ENCODE assay signal across 8 cellular contexts in the genomic region with DNA sequence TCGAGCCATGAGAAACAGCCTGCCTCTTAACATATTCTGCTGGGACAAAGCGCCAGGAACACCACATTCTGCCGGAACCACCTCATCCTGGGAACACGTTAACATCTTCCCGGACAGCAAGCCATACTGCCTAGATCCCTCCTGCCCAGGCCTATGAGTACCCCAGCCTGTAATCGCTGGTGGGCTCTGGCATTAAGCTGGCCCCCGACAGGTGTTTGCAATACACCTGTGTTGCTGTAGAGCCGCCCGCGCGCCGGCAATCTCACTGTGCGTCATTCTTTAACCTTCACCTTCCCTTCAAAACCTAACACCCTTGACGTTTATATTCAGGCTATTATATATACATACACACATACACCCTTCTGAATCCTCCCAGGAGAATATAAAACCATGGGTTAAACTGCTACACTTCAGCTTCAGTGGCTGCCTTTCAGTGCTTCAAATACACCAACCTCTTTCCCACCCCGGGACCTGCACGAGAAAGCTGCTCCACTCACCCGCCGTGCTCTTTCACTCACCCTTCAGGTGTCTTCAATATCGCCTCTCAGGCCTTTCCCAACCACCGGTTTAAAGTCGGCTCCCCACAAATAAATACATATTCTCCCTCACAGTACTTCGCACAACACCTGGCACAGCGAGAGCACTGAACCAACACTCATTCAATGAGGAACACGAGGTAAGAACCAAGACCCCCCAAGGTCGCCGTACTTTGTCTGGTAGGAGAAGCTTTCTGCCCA. TPM values are rescaled to one million over a fixed set of nuclear protein-coding genes. Genes with fewer than 3 reads are reported as not detected.
DNase-seq lines count a peak whose midpoint lies in the region; ATAC-seq, FAIRE-seq and TF ChIP-seq lines count a peak whose summit lies in the region.

No MANE protein-coding gene starts in this region.

- H3K9me3 Mint-ChIP-seq in endothelial cell (ENCODE audit: unreplicated experiment) = no peaks in the 10 kb centered on the region

- no peaks in the 10 kb centered on the region for H3K9me3 ChIP-seq in neuronal stem cell (replicated peaks in 1 of 2; ENCODE audit: control insufficient read depth in 2 of 2, insufficient read depth in 1 of 2, low read depth in 1 of 2, low read length in 2 of 2)
- no peaks in the 10 kb centered on the region for H3K9me3 ChIP-seq in small intestine (ENCODE audit: control insufficient read depth, low read depth)

- H3K4me1 ChIP-seq in neuronal stem cell (ENCODE audit: control insufficient read depth in 2 of 2, insufficient read depth in 1 of 2, low read depth in 1 of 2, low read length in 2 of 2) (peaks cover 4 to 7% of the 10 kb centered on the region in 2 donors), small intestine (ENCODE audit: control insufficient read depth in 2 of 2, insufficient read depth in 1 of 2, low read depth in 1 of 2, low read length in 1 of 2) (peaks cover 0 to 3% of the 10 kb centered on the region in 2 donors)

- no peak overlapping the region for H2AK5ac ChIP-seq in neuronal stem cell (ENCODE audit: low read depth, low read length)

- no peak overlapping the region for H2BK15ac ChIP-seq in neuronal stem cell (ENCODE audit: low read length)

- peak overlapping the region in 1 of 2 donors; percentile 87 for H3K4me3 ChIP-seq in neuronal stem cell (ENCODE audit: low read length in 2 of 2)
- peak overlapping the region in 1 of 2 donors; percentile 95 for H3K4me3 ChIP-seq in small intestine (ENCODE audit: low read depth in 1 of 2, low read length in 2 of 2)

- H3K4me1 Mint-ChIP-seq in endothelial cell (ENCODE audit: unreplicated experiment) = peaks cover 53% of the 10 kb centered on the region

- no peak for TF ChIP-seq CTCF in endothelial cell (IDR thresholded peaks at IDR 0.05; ENCODE audit: unreplicated experiment)

- no peak overlapping the region for H2BK12ac ChIP-seq in neuronal stem cell (ENCODE audit: low read length)

- no peak overlapping the region for H2BK5ac ChIP-seq in neuronal stem cell (ENCODE audit: low read length)

- DNase-seq in COLO668 (lab: John Stamatoyannopoulos, UW; ENCODE audit: unreplicated experiment) = peak; percentile 6
- peak; percentile 26 for DNase-seq in NCI-H526 treated with DMSO at 0.1 percent for 48 hours (lab: John Stamatoyannopoulos, UW)
- DNase-seq in endothelial cell (ENCODE audit: low spot score) = no peak
- DNase-seq in neuronal stem cell (ENCODE audit: low spot score) = no peak
- no peak for DNase-seq in small intestine
- DNase-seq in OCI-M2 (lab: John Stamatoyannopoulos, UW; ENCODE audit: unreplicated experiment) = no peak

- WGBS in neuronal stem cell (ENCODE audit: extremely low coverage in 2 of 2, insufficient read length in 2 of 2, insufficient replicate concordance in 1 of 2), 2 donors = no CpG with 5 or more reads among the region's 26 CpGs
- 18 to 34% (median 20%) methylated on average over 26 of the region's 26 CpGs for WGBS in small intestine, 3 donors

- H3K27ac ChIP-seq in neuronal stem cell (replicated peaks; ENCODE audit: low read length) = no peak overlapping the region
- no peak overlapping the region for H3K27ac ChIP-seq in small intestine (ENCODE audit: low read depth in 1 of 2, low read length in 1 of 2)

- no peak for FAIRE-seq in small intestine (lab: Jason Lieb, UNC)

- no peak overlapping the region for H3K18ac ChIP-seq in neuronal stem cell (ENCODE audit: low read length)

- H2BK120ac ChIP-seq in neuronal stem cell (ENCODE audit: low read depth, low read length) = no peak overlapping the region

- H3K9ac ChIP-seq in neuronal stem cell (ENCODE audit: low read depth, low read length, poor library complexity) = no peak overlapping the region

- no peak overlapping the region for H4K91ac ChIP-seq in neuronal stem cell (ENCODE audit: low read depth, low read length, poor library complexity)

- H3K36me3 ChIP-seq in neuronal stem cell (replicated peaks in 1 of 2; ENCODE audit: control insufficient read depth in 2 of 2, insufficient read depth in 2 of 2, low read length in 2 of 2) = peaks cover 13 to 20% of the 10 kb centered on the region in 2 donors
- H3K36me3 ChIP-seq in small intestine (ENCODE audit: control insufficient read depth in 2 of 2, insufficient read depth in 2 of 2, low read length in 2 of 2) = peaks cover 0 to 2% of the 10 kb centered on the region in 2 donors

- H3K14ac ChIP-seq in neuronal stem cell (ENCODE audit: low read length) = no peak overlapping the region

- no peak overlapping the region for H4K8ac ChIP-seq in neuronal stem cell (ENCODE audit: low read depth, low read length)

- no peak overlapping the region for H3K4ac ChIP-seq in neuronal stem cell (ENCODE audit: low read length)

- no peak overlapping the region for H3K23ac ChIP-seq in neuronal stem cell (ENCODE audit: low read depth, low read length, poor library complexity)

- H3K4me2 ChIP-seq in neuronal stem cell (ENCODE audit: insufficient read depth, low read length, poor library complexity, severe bottlenecking) = peak overlapping the region; percentile 99

- peaks cover 7% of the 10 kb centered on the region for H3K79me1 ChIP-seq in neuronal stem cell (ENCODE audit: low read depth, low read length)

- peaks cover 0 to 12% (median 0%) of the 10 kb centered on the region in 3 experiments for H3K27me3 ChIP-seq in neuronal stem cell (ENCODE audit: control insufficient read depth in 3 of 3, insufficient read depth in 3 of 3, low read depth in 1 of 3, low read length in 3 of 3)
- no peaks in the 10 kb centered on the region for H3K27me3 ChIP-seq in small intestine (ENCODE audit: control insufficient read depth in 2 of 2, insufficient read depth in 2 of 2, low read length in 2 of 2)

- H2AFZ ChIP-seq in neuronal stem cell (ENCODE audit: low read length) = peak overlapping the region; percentile 100

- H3K27me3 Mint-ChIP-seq in endothelial cell (ENCODE audit: unreplicated experiment) = peaks cover 7% of the 10 kb centered on the region

- no peak for ATAC-seq in HG02759 (IDR thresholded peaks at IDR 0.05; ENCODE audit: unreplicated experiment)
- ATAC-seq in HG03342 (IDR thresholded peaks at IDR 0.05; ENCODE audit: unreplicated experiment) = no peak

- peak overlapping the region; percentile 76 for H3K27ac Mint-ChIP-seq in endothelial cell (ENCODE audit: unreplicated experiment)

- H3K36me3 Mint-ChIP-seq in endothelial cell (ENCODE audit: low read depth, unreplicated experiment) = peaks cover 21% of the 10 kb centered on the region

- H3K4me3 Mint-ChIP-seq in endothelial cell (ENCODE audit: unreplicated experiment) = peak overlapping the region; percentile 88

RNA-seq across cellular contexts. Expression of gene ENDOV, which starts 1.0 kb away (rescaled TPM):
- total RNA-seq in endothelial cell (ENCODE audit: unreplicated experiment) = 40.7 TPM
- 24.9 TPM for polyA plus RNA-seq in neuronal stem cell (2013, experiment 1 of 2)
- polyA plus RNA-seq in neuronal stem cell (2013, experiment 2 of 2) = 22.9 TPM
- polyA plus RNA-seq in small intestine = 10 to 100 TPM; 13.6 to 39.6 (median 33.2) TPM

Comparison
In these comparisons a context has a peak if more than half of its experiments do, and no peak if none do; other contexts are left out.
1. DNase-seq: peak in COLO668 (single experiment) and NCI-H526 treated with DMSO at 0.1 percent for 48 hours (single experiment); none in endothelial cell (single experiment), neuronal stem cell (single experiment), small intestine (single experiment) and OCI-M2 (single experiment).